In genomic region chr10:20981419-20981953, GRCh38 we compare ENCODE assay signal across 1 cellular context.
TF ChIP-seq lines count a peak whose summit lies in the region.

No MANE protein-coding gene starts in this region.

TF ChIP-seq in K562, 482 proteins besides CTCF, POLR2A, EP300 and RAD21 (continued from another document):
- TF ChIP-seq ZNF316 (IDR thresholded peaks at IDR 0.05) (0 out of 2 replicates have a peak, but pooled peaks have one; percentile 2), TEAD4 (IDR thresholded peaks at IDR 0.05; ENCODE audit: low read length) (peak; percentile 5; the same call in 1 of the 2 replicates), TEAD4 (CRISPR knock-in tag; IDR thresholded peaks at IDR 0.05; ENCODE audit: borderline replicate concordance) (no peak), STAT6 (CRISPR knock-in tag; IDR thresholded peaks at IDR 0.05) (no peak), PKNOX1 (IDR thresholded peaks at IDR 0.05) (peak; percentile 55), ARID1B (IDR thresholded peaks at IDR 0.05) (0 out of 2 replicates have a peak, but pooled peaks have one; percentile 10), RBM25 (IDR thresholded peaks at IDR 0.05; ENCODE audit: low read depth, low read length, severe bottlenecking) (peak; percentile 59), MEIS2 (IDR thresholded peaks at IDR 0.05; ENCODE audit: partially characterized antibody) (peak; percentile 10), RCOR1 (IDR thresholded peaks at IDR 0.05; ENCODE audit: borderline replicate concordance in 1 of 2, low read depth in 2 of 2, low read length in 2 of 2) (peak in 1 of 2 experiments; percentile 60; a peak in 1 of 4 replicates), CBX1 (IDR thresholded peaks at IDR 0.05; ENCODE audit: low read depth) (peak; percentile 82; the same call in 1 of the 2 replicates), FUS (optimal IDR thresholded peaks at IDR 0.05; ENCODE audit: low read depth, low read length) (no peak), MBD1 (CRISPR knock-in tag; IDR thresholded peaks at IDR 0.05) (no peak)
